ENCODE assay signal across 12 cellular contexts in genomic region chr10:95268438-95268837, GRCh38. TPM values are rescaled to one million over a fixed set of nuclear protein-coding genes. Genes with fewer than 3 reads are reported as not detected.
DNase-seq lines count a peak whose midpoint lies in the region; ATAC-seq and TF ChIP-seq lines count a peak whose summit lies in the region.
"Had no signal": no experiment of that assay in that cellular context is flagged by ENCODE, and none has a peak within 500 bp of the region (broad histone marks: within the 10 kb centered on the region; RNA-seq: fewer than 3 reads in every experiment).

No MANE protein-coding gene starts in this region.

- 60% methylated on average over 12 of the region's 12 CpGs for WGBS in right lobe of liver (ENCODE audit: insufficient coverage, low coverage, low lambda C conversion rate, missing lambda C conversion rate)
- WGBS in spleen, 5 donors = 62 to 75% (median 72%) methylated on average over 12 of the region's 12 CpGs

- H3K9me3 ChIP-seq in HUES6 (ENCODE audit: control insufficient read depth, insufficient read depth, low read depth, low read length) = no peaks in the 10 kb centered on the region
- no peaks in the 10 kb centered on the region for H3K9me3 ChIP-seq in duodenal mucosa (ENCODE audit: control insufficient read depth in 1 of 2, low read length in 2 of 2)
- no peaks in the 10 kb centered on the region for H3K9me3 ChIP-seq in right lobe of liver
- H3K9me3 ChIP-seq in spleen = no peaks in the 10 kb centered on the region
- H3K9me3 ChIP-seq: HAP-1, SJSA1 had no signal

- peak overlapping the region; percentile 57 for H3K9ac ChIP-seq in HUES6 (ENCODE audit: low read length)
- H3K9ac ChIP-seq in duodenal mucosa (ENCODE audit: low read depth in 1 of 2, low read length in 2 of 2) = peak overlapping the region; percentile 10 to 39

- H3K36me3 ChIP-seq in HUES6 (ENCODE audit: control insufficient read depth, insufficient read depth, low read length) (peaks cover 50% of the 10 kb centered on the region), duodenal mucosa (ENCODE audit: control insufficient read depth in 1 of 2, insufficient read depth in 2 of 2, low read length in 2 of 2) (peaks cover 15 to 30% of the 10 kb centered on the region in 2 donors), right lobe of liver (peaks cover 0 to 8% (median 1%) of the 10 kb centered on the region in 4 donors), spleen (peaks cover 0 to 73% (median 19%) of the 10 kb centered on the region in 6 donors)

- H3K27ac ChIP-seq in HUES6 (ENCODE audit: low read depth, low read length) (peak overlapping the region; percentile 15; the same call in 1 of the 2 replicates), duodenal mucosa (ENCODE audit: low read depth, low read length) (peak overlapping the region; percentile 60), right lobe of liver (peak overlapping the region; percentile 6 to 72 (median 34)), spleen (peak overlapping the region in 7 of 8 donors; percentile 72 to 86 (median 82))
- H3K27ac ChIP-seq: SJSA1 had no signal

- DNase-seq in right lobe of liver (peak in 1 of 3 donors; percentile 72), spleen (no peak), NCI-H2171 (lab: John Stamatoyannopoulos, UW) (no peak), H4 (ENCODE audit: low spot score) (no peak), SHP77 (lab: John Stamatoyannopoulos, UW) (no peak)
- no peak for DNase-seq in stimulated activated CD4-positive, alpha-beta T cell treated with anti-CD3 and anti-CD28 coated beads, Interleukin-4, amount 100 ng/mL, for 4 hours
- DNase-seq: activated CD4-positive, alpha-beta T cell treated with anti-CD3 and anti-CD28 coated beads, Interleukin-2, amount 50 U/mL, for 48 hours; NCI-H2029 had no signal

- TF ChIP-seq POLR2A in right lobe of liver (IDR thresholded peaks at IDR 0.05) = no peak
- no peak for TF ChIP-seq POLR2A in spleen (IDR thresholded peaks at IDR 0.05)

- TF ChIP-seq CTCF in right lobe of liver (IDR thresholded peaks at IDR 0.05) (no peak), spleen (IDR thresholded peaks at IDR 0.05 in 8 of 11, conservative IDR thresholded peaks at IDR 0.05 in 3 of 11) (no peak)

- H3K4me1 ChIP-seq in HUES6 (ENCODE audit: control insufficient read depth, insufficient read depth, low read length) (peaks cover 53% of the 10 kb centered on the region), duodenal mucosa (ENCODE audit: control insufficient read depth in 1 of 2, insufficient read depth in 2 of 2, low read length in 2 of 2) (peaks cover 41 to 51% of the 10 kb centered on the region in 2 donors), right lobe of liver (peaks cover 0 to 19% (median 6%) of the 10 kb centered on the region in 4 donors), spleen (peaks cover 19 to 64% (median 46%) of the 10 kb centered on the region in 6 donors)

- no peaks in the 10 kb centered on the region for H3K27me3 ChIP-seq in HUES6 (ENCODE audit: control insufficient read depth, insufficient read depth, low read length)
- H3K27me3 ChIP-seq in duodenal mucosa (ENCODE audit: control insufficient read depth in 1 of 2, insufficient read depth in 2 of 2, low read length in 2 of 2) = no peaks in the 10 kb centered on the region
- H3K27me3 ChIP-seq in right lobe of liver = no peaks in the 10 kb centered on the region
- no peaks in the 10 kb centered on the region for H3K27me3 ChIP-seq in spleen (replicated peaks in 1 of 7)
- H3K27me3 ChIP-seq: SJSA1 had no signal

- intact Hi-C loops in right lobe of liver (cut with DNase I) (no loop called here), spleen (cut with DNase I; ENCODE audit: low total_unique reads) (no loop called here)

- H3K4me3 ChIP-seq in HUES6 (ENCODE audit: low read depth, low read length) = no peak overlapping the region
- H3K4me3 ChIP-seq in duodenal mucosa (ENCODE audit: low read depth in 1 of 2, low read length in 2 of 2) = no peak overlapping the region
- H3K4me3 ChIP-seq in right lobe of liver = no peak overlapping the region
- no peak overlapping the region for H3K4me3 ChIP-seq in spleen
- H3K4me3 ChIP-seq: HAP-1, SJSA1 had no signal

- peak; percentile 67 to 79 (median 69) for ATAC-seq in right lobe of liver

RNA-seq across cellular contexts. Expression of gene PDLIM1, which starts 22.4 kb away (rescaled TPM):
- total RNA-seq in right lobe of liver (100 to 1,000 TPM in 1 of 6 experiments, 10 to 100 TPM in 5; 63.9 to 105 (median 82.1) TPM), spleen (100 to 1,000 TPM; 101 to 225 (median 176) TPM)
- polyA plus RNA-seq in spleen = 100 to 1,000 TPM; 159 to 184 (median 160) TPM
- 25.0 and 42.5 TPM in 2 replicates for total RNA-seq in H4 (2014; rRNA removed; shearing (Covaris generic))

Comparison
In these comparisons a context has a peak if more than half of its experiments do, and no peak if none do; other contexts are left out.
1. H3K27ac ChIP-seq: peak in every context shown above with its lines; median percentile 82 in spleen; 60 in duodenal mucosa; 34 in right lobe of liver; 15 in HUES6.